9 cellular contexts compared by ENCODE assay signal in the genomic region with DNA sequence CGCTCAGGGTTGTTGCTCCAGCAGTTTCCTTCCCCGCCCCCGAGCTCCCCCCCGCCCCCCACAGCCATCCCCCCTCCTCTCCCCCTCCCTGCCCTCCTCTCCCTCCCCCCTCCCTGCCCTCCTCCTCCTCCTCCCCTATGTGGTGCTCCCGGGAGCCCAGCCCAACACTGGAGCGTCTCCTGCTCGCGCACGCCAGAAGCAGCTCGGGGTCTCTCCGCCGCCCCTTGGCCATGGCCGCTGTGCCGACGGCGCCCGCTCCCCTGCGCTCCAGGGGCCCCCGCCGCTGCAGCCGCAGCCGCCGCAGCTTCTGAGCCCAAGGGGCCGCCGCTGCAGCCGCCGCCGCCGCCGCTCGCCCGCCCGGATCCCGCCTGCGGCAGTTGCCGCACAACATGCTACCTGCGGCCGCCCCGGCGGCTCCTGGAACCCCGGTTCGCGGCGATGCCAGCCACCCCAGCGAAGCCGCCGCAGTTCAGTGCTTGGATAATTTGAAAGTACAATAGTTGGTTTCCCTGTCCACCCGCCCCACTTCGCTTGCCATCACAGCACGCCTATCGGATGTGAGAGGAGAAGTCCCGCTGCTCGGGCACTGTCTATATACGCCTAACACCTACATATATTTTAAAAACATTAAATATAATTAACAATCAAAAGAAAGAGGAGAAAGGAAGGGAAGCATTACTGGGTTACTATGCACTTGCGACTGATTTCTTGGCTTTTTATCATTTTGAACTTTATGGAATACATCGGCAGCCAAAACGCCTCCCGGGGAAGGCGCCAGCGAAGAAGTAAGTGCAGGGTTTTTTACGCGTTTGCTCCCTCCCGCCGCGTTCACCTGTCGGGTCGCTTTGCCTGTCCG. TPM values are rescaled to one million over a fixed set of nuclear protein-coding genes. Genes with fewer than 3 reads are reported as not detected.
DNase-seq lines count a peak whose midpoint lies in the region; ATAC-seq and TF ChIP-seq lines count a peak whose summit lies in the region.
"Had no signal": no experiment of that assay in that cellular context is flagged by ENCODE, and none has a peak within 500 bp of the region (broad histone marks: within the 10 kb centered on the region; RNA-seq: fewer than 3 reads in every experiment).

A gene with protein sequence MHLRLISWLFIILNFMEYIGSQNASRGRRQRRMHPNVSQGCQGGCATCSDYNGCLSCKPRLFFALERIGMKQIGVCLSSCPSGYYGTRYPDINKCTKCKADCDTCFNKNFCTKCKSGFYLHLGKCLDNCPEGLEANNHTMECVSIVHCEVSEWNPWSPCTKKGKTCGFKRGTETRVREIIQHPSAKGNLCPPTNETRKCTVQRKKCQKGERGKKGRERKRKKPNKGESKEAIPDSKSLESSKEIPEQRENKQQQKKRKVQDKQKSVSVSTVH (plus strand): TSS at position 167 of the 856 bp plus-strand sequence. CDS start 522 bp downstream, at position 689.

- H3K27me3 Mint-ChIP-seq in HFFc6 (ENCODE audit: insufficient read depth): peaks cover 37% of the 10 kb centered on the region
- peaks cover 47 to 61% of the 10 kb centered on the region in 2 donors for H3K27me3 Mint-ChIP-seq in natural killer cell (ENCODE audit: low read depth in 2 of 2)

- intact Hi-C loops in esophagus muscularis mucosa (cut with DNase I): loop anchor here (5.0 to 10.0 kb wide), 2 partner anchors 454 to 781 kb away; no protein-coding TSS in a partner anchor
- intact Hi-C loops in natural killer cell (cut with micrococcal nuclease): no loop called here

- H3K27ac ChIP-seq in SU-DHL-6 (ENCODE audit: low read depth, low read length): no peak within 1 kb of the TSS
- peak within 1 kb of the TSS; percentile 88 to 92 (median 88) for H3K27ac ChIP-seq in esophagus muscularis mucosa (replicated peaks in 1 of 4)

- H3K9me3 Mint-ChIP-seq in HFFc6 (no peaks in the 10 kb centered on the region), natural killer cell (no peaks in the 10 kb centered on the region)

- H3K9me3 ChIP-seq in SU-DHL-6 (ENCODE audit: insufficient read depth, low read length) (no peaks in the 10 kb centered on the region), esophagus muscularis mucosa (no peaks in the 10 kb centered on the region)

- no peaks in the 10 kb centered on the region for H4K20me1 ChIP-seq in SU-DHL-6 (ENCODE audit: low read depth, low read length)

- H3K4me1 Mint-ChIP-seq in HFFc6 (ENCODE audit: low read depth) (peaks cover 13% of the 10 kb centered on the region; the same call in 1 of the 2 replicates), natural killer cell (peaks cover 6 to 11% of the 10 kb centered on the region in 2 donors)

- H3K27ac Mint-ChIP-seq in HFFc6 (no peak within 1 kb of the TSS), natural killer cell (no peak within 1 kb of the TSS)

- H3F3A ChIP-seq in SU-DHL-6 (ENCODE audit: insufficient read depth): no peaks in the 10 kb centered on the region

- no peaks in the 10 kb centered on the region for H3K79me2 ChIP-seq in SU-DHL-6 (ENCODE audit: insufficient read depth, low read length)

- DNase-seq in NCI-H2029 treated with DMSO at 0.1 percent for 48 hours (lab: John Stamatoyannopoulos, UW) (peak; percentile 40), NCI-H2029 (lab: John Stamatoyannopoulos, UW) (no peak), HFFc6 (no peak), esophagus muscularis mucosa (ENCODE audit: extremely low spot score) (no peak), natural killer cell (no peak), midbrain (lab: John Stamatoyannopoulos, UW) (no peak), NCI-H2196 (lab: John Stamatoyannopoulos, UW; ENCODE audit: unreplicated experiment) (no peak)
- DNase-seq: DND-41 had no signal

- H3K4me1 ChIP-seq in esophagus muscularis mucosa: peaks cover 25 to 79% (median 71%) of the 10 kb centered on the region in 4 donors

- peak within 1 kb of the TSS; percentile 85 for H3K4me3 Mint-ChIP-seq in HFFc6
- H3K4me3 Mint-ChIP-seq in natural killer cell: peak within 1 kb of the TSS; percentile 52

- peak within 1 kb of the TSS; percentile 54 for H3K4me2 ChIP-seq in SU-DHL-6 (ENCODE audit: low read depth, low read length, poor library complexity, severe bottlenecking)

- H3K4me3 ChIP-seq in SU-DHL-6 (ENCODE audit: insufficient read depth, low read length, poor library complexity, severe bottlenecking): peak within 1 kb of the TSS; percentile 36
- peak within 1 kb of the TSS; percentile 79 to 93 (median 86) for H3K4me3 ChIP-seq in esophagus muscularis mucosa

- ATAC-seq in natural killer cell: no peak

- no peaks in the 10 kb centered on the region for H3K36me3 Mint-ChIP-seq in HFFc6 (ENCODE audit: low read depth)
- peaks cover 6% of the 10 kb centered on the region for H3K36me3 Mint-ChIP-seq in natural killer cell

- WGBS in esophagus muscularis mucosa: under 1% methylated on average over 32 of the region's 68 CpGs

- peak within 1 kb of the TSS; percentile 7; the same call in 1 of the 2 replicates for H3K9ac ChIP-seq in SU-DHL-6 (ENCODE audit: low read length)

- no peak for TF ChIP-seq POLR2A in esophagus muscularis mucosa (IDR thresholded peaks at IDR 0.05; ENCODE audit: low read depth)

- H3K36me3 ChIP-seq in SU-DHL-6 (ENCODE audit: low read length) (no peaks in the 10 kb centered on the region), esophagus muscularis mucosa (no peaks in the 10 kb centered on the region)

- TF ChIP-seq EP300 in esophagus muscularis mucosa (IDR thresholded peaks at IDR 0.05): no peak

- peak within 1 kb of the TSS; percentile 49 for H2AFZ ChIP-seq in SU-DHL-6 (ENCODE audit: low read depth, low read length, severe bottlenecking)

- no peaks in the 10 kb centered on the region for H3K9me2 ChIP-seq in SU-DHL-6 (replicated peaks; ENCODE audit: insufficient read depth, low read length)

- no peaks in the 10 kb centered on the region for H3K27me3 ChIP-seq in SU-DHL-6 (ENCODE audit: low read length)
- peaks cover 0 to 22% (median 2%) of the 10 kb centered on the region in 4 donors for H3K27me3 ChIP-seq in esophagus muscularis mucosa

- TF ChIP-seq CTCF in HFFc6 (IDR thresholded peaks at IDR 0.05) (no peak), SU-DHL-6 (IDR thresholded peaks at IDR 0.05; ENCODE audit: insufficient read depth, low read length, poor library complexity, severe bottlenecking) (no peak), esophagus muscularis mucosa (IDR thresholded peaks at IDR 0.05) (no peak), natural killer cell (IDR thresholded peaks at IDR 0.05) (no peak)

RNA-seq across cellular contexts. Expression of the gene that starts here (rescaled TPM):
- total RNA-seq in HFFc6 (2021; fragmentation: NEBNext Ultra II Directional; extraction: Animal tissue kit (Norgen Biotek cat#: 25700)): not detected
- 100 to 1,000 TPM in 1 of 4 donors, 10 to 100 TPM in 3; 32.0 to 123 (median 47.7) TPM for total RNA-seq in esophagus muscularis mucosa
- not detected for total RNA-seq in natural killer cell

Comparison
In these comparisons a context has a peak if more than half of its experiments do, and no peak if none do; other contexts are left out.
1. RNA of the gene that starts here (total RNA-seq): 32.0 to 123 TPM in esophagus muscularis mucosa; not detected in HFFc6 and not detected in natural killer cell; every median in the first group is over 10 times any median in the second.